Comparison of ENCODE assay signal across 20 cellular contexts in genomic region chr1:157975216-157975615, GRCh38.
"Had no signal": no experiment of that assay in that cellular context is flagged by ENCODE, and none has a peak within 500 bp of the region (broad histone marks: within the 10 kb centered on the region; RNA-seq: fewer than 3 reads in every experiment).

No MANE protein-coding gene starts in this region.

- H3K9me3 ChIP-seq: SJSA1 had no signal

- DNase-seq: KBM-7, MV-4-11, NCI-H1048, NCI-H1105, NCI-H1436, NCI-H187, NCI-H2029, NCI-H2081 treated with DMSO at 0.1 percent for 48 hours, NCI-H2171, NCI-H226, NCI-H446, NCI-H510A, NCI-H524 treated with DMSO at 0.1 percent for 48 hours, NCI-H69, NCI-H774, Right ventricle myocardium superior, RPMI8226, SIG-M5 had no signal

- H3K4me3 ChIP-seq: SJSA1, SK-N-MC had no signal

- H3K27me3 ChIP-seq: SJSA1 had no signal

- H3K4me1 ChIP-seq: SJSA1 had no signal

- H3K36me3 ChIP-seq: SJSA1 had no signal
